24 cellular contexts compared by ENCODE assay signal in genomic region chr2:99035920-99036319, GRCh38.
DNase-seq lines count a peak whose midpoint lies in the region; ATAC-seq and TF ChIP-seq lines count a peak whose summit lies in the region.
"Had no signal": no experiment of that assay in that cellular context is flagged by ENCODE, and none has a peak within 500 bp of the region (broad histone marks: within the 10 kb centered on the region; RNA-seq: fewer than 3 reads in every experiment).

No MANE protein-coding gene starts in this region.

- H3K9ac ChIP-seq in Karpas-422 (ENCODE audit: low read length): no peak overlapping the region

- no peaks in the 10 kb centered on the region for H3K9me2 ChIP-seq in Karpas-422 (replicated peaks; ENCODE audit: insufficient read depth, low read length)

- 49 to 52% methylated on average over 1 of the region's 1 CpG for WGBS in tibial nerve, 2 donors
- WGBS in upper lobe of left lung, 2 donors: 83 to 90% methylated on average over 1 of the region's 1 CpG

- no peaks in the 10 kb centered on the region for H4K20me1 ChIP-seq in Karpas-422 (ENCODE audit: insufficient read depth, low read depth, low read length)

- no peak overlapping the region for H3K4me2 ChIP-seq in Karpas-422 (ENCODE audit: low read depth, low read length, poor library complexity, severe bottlenecking)

- TF ChIP-seq EP300 in tibial nerve (IDR thresholded peaks at IDR 0.05) (no peak), upper lobe of left lung (IDR thresholded peaks at IDR 0.05) (no peak)

- DNase-seq in COR-L47 (lab: John Stamatoyannopoulos, UW) (peak; percentile 7), Karpas-422 (peak; percentile 45), fibroblast of peridontal ligament (ENCODE audit: extremely low read depth) (peak; percentile 21), Kasumi-1 (lab: John Stamatoyannopoulos, UW) (no peak), tibial nerve (ENCODE audit: low spot score in 2 of 2) (no peak), upper lobe of left lung (no peak)
- DNase-seq: ACHN; activated CD4-positive, alpha-beta T cell treated with anti-CD3 and anti-CD28 coated beads, Interleukin-2, amount 10 ng/mL, durations not matched to agents 7 days and 5 days; activated gamma-delta T cell treated with Interleukin-2 at 50 U/mL for 16 hours; activated T-cell treated with anti-CD3 and anti-CD28 coated beads, Interleukin-2, amount 50 U/mL, for 4 hours; BE2C; DMS53; head of caudate nucleus; lower lobe of right lung; mucosa of descending colon; NCI-H1092 treated with DMSO at 0.1 percent for 48 hours; NCI-H187; NCI-H774; retina; transverse colon had no signal

- TF ChIP-seq POLR2A in tibial nerve (IDR thresholded peaks at IDR 0.05) (no peak), upper lobe of left lung (IDR thresholded peaks at IDR 0.05) (no peak)

- H3K27ac ChIP-seq in Karpas-422 (ENCODE audit: low read length) (no peak overlapping the region), VCaP (no peak overlapping the region), tibial nerve (no peak overlapping the region), upper lobe of left lung (no peak overlapping the region)
- H3K27ac ChIP-seq: lower lobe of right lung, transverse colon had no signal

- H3K79me2 ChIP-seq in Karpas-422 (ENCODE audit: low read length): no peaks in the 10 kb centered on the region

- H3K9me3 ChIP-seq in Karpas-422 (ENCODE audit: low read length): no peaks in the 10 kb centered on the region
- H3K9me3 ChIP-seq in tibial nerve: no peaks in the 10 kb centered on the region
- no peaks in the 10 kb centered on the region for H3K9me3 ChIP-seq in upper lobe of left lung
- H3K9me3 ChIP-seq: BE2C, HAP-1, lower lobe of right lung, mucosa of descending colon, transverse colon had no signal

- TF ChIP-seq CTCF in VCaP (conservative IDR thresholded peaks at IDR 0.05): 0 out of 2 replicates have a peak, but pooled peaks have one; percentile 19
- no peak for TF ChIP-seq CTCF in tibial nerve (IDR thresholded peaks at IDR 0.05)
- no peak for TF ChIP-seq CTCF in upper lobe of left lung (IDR thresholded peaks at IDR 0.05)

- H3K36me3 ChIP-seq in Karpas-422 (ENCODE audit: insufficient read depth, low read length) (no peaks in the 10 kb centered on the region), tibial nerve (no peaks in the 10 kb centered on the region), upper lobe of left lung (no peaks in the 10 kb centered on the region)
- H3K36me3 ChIP-seq: BE2C, HAP-1, lower lobe of right lung, transverse colon had no signal

- H3K4me3 ChIP-seq in Karpas-422 (ENCODE audit: low read length) (no peak overlapping the region), tibial nerve (no peak overlapping the region), upper lobe of left lung (no peak overlapping the region)
- H3K4me3 ChIP-seq: HAP-1, lower lobe of right lung, mucosa of descending colon, transverse colon had no signal

- H3K4me1 ChIP-seq in Karpas-422 (ENCODE audit: low read length): no peaks in the 10 kb centered on the region
- H3K4me1 ChIP-seq in tibial nerve: no peaks in the 10 kb centered on the region
- no peaks in the 10 kb centered on the region for H3K4me1 ChIP-seq in upper lobe of left lung
- H3K4me1 ChIP-seq: BE2C, HAP-1, lower lobe of right lung, transverse colon had no signal

- H2AFZ ChIP-seq in Karpas-422 (ENCODE audit: low read length): no peak overlapping the region

- no peaks in the 10 kb centered on the region for H3K27me3 ChIP-seq in Karpas-422 (ENCODE audit: low read length)
- H3K27me3 ChIP-seq in tibial nerve: no peaks in the 10 kb centered on the region
- no peaks in the 10 kb centered on the region for H3K27me3 ChIP-seq in upper lobe of left lung
- H3K27me3 ChIP-seq: BE2C, transverse colon had no signal

- ATAC-seq in GM18873 (IDR thresholded peaks at IDR 0.05; ENCODE audit: low FRiP score, unreplicated experiment) (no peak), upper lobe of left lung (ENCODE audit: low FRiP score in 2 of 2) (no peak)
- ATAC-seq: activated T-cell treated with anti-CD3 and anti-CD28 coated beads, Interleukin-2, amount 50 U/mL, for 4 hours; lower lobe of right lung; mucosa of descending colon; natural killer cell treated with Interleukin-12 subunit alpha and Interleukin-12 subunit beta and Interleukin-15 and Interleukin-18, amount 100 ng/mL, for 72 hours had no signal

Comparison
In these comparisons a context has a peak if more than half of its experiments do, and no peak if none do; other contexts are left out.
1. DNase-seq: peak in COR-L47 (single experiment), Karpas-422 (single experiment) and fibroblast of peridontal ligament (single experiment); none in Kasumi-1 (0 of 2), tibial nerve (0 of 2) and upper lobe of left lung (0 of 2).